In genomic region chr1:50929376-50929958, GRCh38 we compare ENCODE assay signal across 9 cellular contexts. TPM values are rescaled to one million over a fixed set of nuclear protein-coding genes. Genes with fewer than 3 reads are reported as not detected.
DNase-seq lines count a peak whose midpoint lies in the region; ATAC-seq and TF ChIP-seq lines count a peak whose summit lies in the region.
"Had no signal": no experiment of that assay in that cellular context is flagged by ENCODE, and none has a peak within 500 bp of the region (broad histone marks: within the 10 kb centered on the region; RNA-seq: fewer than 3 reads in every experiment).

No MANE protein-coding gene starts in this region.

- DNase-seq in AG09309 (ENCODE audit: low read depth) = peak; percentile 18
- DNase-seq in GM23338 (ENCODE audit: low spot score) = peak; percentile 56
- DNase-seq in esophagus squamous epithelium (lab: John Stamatoyannopoulos, UW) = no peak
- no peak for DNase-seq in prostate gland (ENCODE audit: low spot score)
- no peak for DNase-seq in retina

- H3K4me3 Mint-ChIP-seq in GM23338 = no peak overlapping the region

- no peak overlapping the region for H2AFZ ChIP-seq in GM23338
- H2AFZ ChIP-seq in OCI-LY3 (ENCODE audit: low read depth, low read length) = no peak overlapping the region

- H3K79me2 ChIP-seq in GM23338 (replicated peaks; ENCODE audit: insufficient read depth) (peaks cover 49% of the 10 kb centered on the region), OCI-LY3 (ENCODE audit: low read length) (no peaks in the 10 kb centered on the region)

- H3K4me1 Mint-ChIP-seq in GM23338 = no peaks in the 10 kb centered on the region

- TF ChIP-seq CTCF in AG09309 (IDR thresholded peaks at IDR 0.05; ENCODE audit: control insufficient read depth, insufficient read depth, low read depth, low read length, missing control alignments) = peak; percentile 29
- TF ChIP-seq CTCF in GM23338 (conservative IDR thresholded peaks at IDR 0.05; ENCODE audit: low read depth in 2 of 2) = peak in 1 of 2 experiments; percentile 75; a peak in 3 of 4 replicates
- TF ChIP-seq CTCF in OCI-LY3 (IDR thresholded peaks at IDR 0.05; ENCODE audit: low read depth, low read length) = peak; percentile 57
- peak in 5 of 6 experiments; percentile 38 to 65 (median 55) for TF ChIP-seq CTCF in esophagus squamous epithelium (IDR thresholded peaks at IDR 0.05)
- peak in 3 of 4 experiments; percentile 56 to 64 (median 56) for TF ChIP-seq CTCF in prostate gland (IDR thresholded peaks at IDR 0.05)

- no peaks in the 10 kb centered on the region for H3K9me2 ChIP-seq in GM23338 (ENCODE audit: insufficient read depth)

- H3K9me3 ChIP-seq in OCI-LY3 (ENCODE audit: insufficient read depth, low read length) (no peaks in the 10 kb centered on the region), esophagus squamous epithelium (peaks cover 0 to 4% (median 0%) of the 10 kb centered on the region in 3 donors), prostate gland (no peaks in the 10 kb centered on the region)

- H3K27me3 ChIP-seq in GM23338 (ENCODE audit: insufficient read depth) = no peaks in the 10 kb centered on the region
- no peaks in the 10 kb centered on the region for H3K27me3 ChIP-seq in OCI-LY3 (ENCODE audit: low read depth, low read length)
- no peaks in the 10 kb centered on the region for H3K27me3 ChIP-seq in esophagus squamous epithelium
- no peaks in the 10 kb centered on the region for H3K27me3 ChIP-seq in prostate gland (replicated peaks; ENCODE audit: insufficient read depth)

- no peak overlapping the region for H3K27ac ChIP-seq in GM23338 (ENCODE audit: low read depth)
- no peak overlapping the region for H3K27ac ChIP-seq in OCI-LY3 (ENCODE audit: low read length)
- no peak overlapping the region for H3K27ac ChIP-seq in esophagus squamous epithelium
- no peak overlapping the region for H3K27ac ChIP-seq in prostate gland
- H3K27ac ChIP-seq: epithelial cell of prostate had no signal

- no peak overlapping the region for H3K27ac Mint-ChIP-seq in GM23338

- H3K9me3 Mint-ChIP-seq in GM23338 = no peaks in the 10 kb centered on the region

- no peak overlapping the region for H3K4me3 ChIP-seq in AG09309 (ENCODE audit: control insufficient read depth, low read depth, low read length)
- no peak overlapping the region for H3K4me3 ChIP-seq in GM23338
- H3K4me3 ChIP-seq in OCI-LY3 (ENCODE audit: low read length) = no peak overlapping the region
- no peak overlapping the region for H3K4me3 ChIP-seq in esophagus squamous epithelium
- no peak overlapping the region for H3K4me3 ChIP-seq in prostate gland

- H3K27me3 Mint-ChIP-seq in GM23338 (ENCODE audit: insufficient read depth, low read depth, poor library complexity) = no peaks in the 10 kb centered on the region

- 34 to 46% methylated on average over 2 of the region's 2 CpGs for WGBS in esophagus squamous epithelium, 2 donors
- 34% methylated on average over 2 of the region's 2 CpGs for WGBS in prostate gland

- H4K20me1 ChIP-seq in GM23338 (replicated peaks; ENCODE audit: insufficient read depth) = peaks cover 5% of the 10 kb centered on the region; the same call in 1 of the 2 replicates
- no peaks in the 10 kb centered on the region for H4K20me1 ChIP-seq in OCI-LY3 (ENCODE audit: insufficient read depth, low read length)

- no peaks in the 10 kb centered on the region for H3K4me1 ChIP-seq in GM23338 (ENCODE audit: insufficient read depth)
- peaks cover 17% of the 10 kb centered on the region for H3K4me1 ChIP-seq in OCI-LY3 (ENCODE audit: low read length)
- peaks cover 0 to 4% (median 0%) of the 10 kb centered on the region in 3 donors for H3K4me1 ChIP-seq in esophagus squamous epithelium
- H3K4me1 ChIP-seq in prostate gland (replicated peaks) = no peaks in the 10 kb centered on the region

- intact Hi-C loops in esophagus squamous epithelium (cut with DNase I) (loop anchor here (10.0 kb wide), 1 partner anchor 255 kb away; no protein-coding TSS in a partner anchor), prostate gland (cut with DNase I) (no loop called here)

- H3K36me3 Mint-ChIP-seq in GM23338 (ENCODE audit: low read depth) = no peaks in the 10 kb centered on the region; the same call in 2 of the 3 replicates

- ATAC-seq in GM23338 (no peak), HG02642 (IDR thresholded peaks at IDR 0.05; ENCODE audit: poor library complexity, unreplicated experiment) (no peak), GM19397 (IDR thresholded peaks at IDR 0.05; ENCODE audit: unreplicated experiment) (no peak)

- H3K9ac ChIP-seq in OCI-LY3 (ENCODE audit: low read length) = no peak overlapping the region

- TF ChIP-seq POLR2A in esophagus squamous epithelium (IDR thresholded peaks at IDR 0.05) = no peak
- no peak for TF ChIP-seq POLR2A in prostate gland (IDR thresholded peaks at IDR 0.05)

- no peaks in the 10 kb centered on the region for H3K36me3 ChIP-seq in GM23338 (ENCODE audit: insufficient read depth)
- no peaks in the 10 kb centered on the region for H3K36me3 ChIP-seq in OCI-LY3 (replicated peaks; ENCODE audit: low read depth, low read length)
- H3K36me3 ChIP-seq in esophagus squamous epithelium = peaks cover 0 to 19% (median 0%) of the 10 kb centered on the region in 3 donors
- no peaks in the 10 kb centered on the region for H3K36me3 ChIP-seq in prostate gland

- H3K4me2 ChIP-seq in GM23338 (no peak overlapping the region), OCI-LY3 (ENCODE audit: low read length) (no peak overlapping the region)

- H3F3A ChIP-seq in GM23338 (replicated peaks; ENCODE audit: low read depth) = no peaks in the 10 kb centered on the region

TF ChIP-seq in GM23338, 12 proteins besides CTCF, POLR2A, EP300 and RAD21 (continues in another document):
- TF ChIP-seq ZNF331 (CRISPR knock-in tag; IDR thresholded peaks at IDR 0.05; ENCODE audit: low read depth) (no peak), ZNF114 (CRISPR knock-in tag; IDR thresholded peaks at IDR 0.05) (no peak), NANOG (IDR thresholded peaks at IDR 0.05; ENCODE audit: borderline replicate concordance) (no peak), CREB1 (CRISPR knock-in tag; IDR thresholded peaks at IDR 0.05; ENCODE audit: low read depth) (no peak), REST (IDR thresholded peaks at IDR 0.05; ENCODE audit: unreplicated experiment) (no peak), POLR2AphosphoS5 (IDR thresholded peaks at IDR 0.05; ENCODE audit: low read depth) (no peak), ETS1 (IDR thresholded peaks at IDR 0.05) (no peak), EZH2 (IDR thresholded peaks at IDR 0.05; ENCODE audit: low read depth, unreplicated experiment) (no peak)

RNA-seq across cellular contexts. Expression of gene FAF1, which starts 30.6 kb away (rescaled TPM):
- 53.2 and 54.2 TPM in 2 replicates for total RNA-seq in GM23338 (2014; rRNA removed; shearing (Covaris generic))
- 19.8 and 24.1 TPM in 2 replicates for polyA plus RNA-seq in GM23338 (2016; fragmentation: Nextera tagmentation; extraction: Ambion mirVana)
- total RNA-seq in esophagus squamous epithelium (10 to 100 TPM; 23.8 to 64.6 (median 43.9) TPM), prostate gland (10 to 100 TPM; 40.4 to 41.5 TPM)

RNA-seq across cellular contexts. Expression of gene CDKN2C, which starts 40.6 kb away (rescaled TPM):
- not detected in 2 replicates for total RNA-seq in GM23338 (2014; rRNA removed; shearing (Covaris generic))
- not detected in 2 replicates for polyA plus RNA-seq in GM23338 (2016; fragmentation: Nextera tagmentation; extraction: Ambion mirVana)
- total RNA-seq in esophagus squamous epithelium (10 to 100 TPM in 3 of 4 donors, 1 to 10 TPM in 1; 6.9 to 16.5 (median 12.5) TPM), prostate gland (1 to 10 TPM; 6.8 to 8.4 TPM)

Comparison
In these comparisons a context has a peak if more than half of its experiments do, and no peak if none do; other contexts are left out.
1. DNase-seq: peak in AG09309 (single experiment) and GM23338 (single experiment); none in esophagus squamous epithelium (single experiment), prostate gland (single experiment) and retina (single experiment).